ENCODE assay signal across 22 cellular contexts in the genomic region with DNA sequence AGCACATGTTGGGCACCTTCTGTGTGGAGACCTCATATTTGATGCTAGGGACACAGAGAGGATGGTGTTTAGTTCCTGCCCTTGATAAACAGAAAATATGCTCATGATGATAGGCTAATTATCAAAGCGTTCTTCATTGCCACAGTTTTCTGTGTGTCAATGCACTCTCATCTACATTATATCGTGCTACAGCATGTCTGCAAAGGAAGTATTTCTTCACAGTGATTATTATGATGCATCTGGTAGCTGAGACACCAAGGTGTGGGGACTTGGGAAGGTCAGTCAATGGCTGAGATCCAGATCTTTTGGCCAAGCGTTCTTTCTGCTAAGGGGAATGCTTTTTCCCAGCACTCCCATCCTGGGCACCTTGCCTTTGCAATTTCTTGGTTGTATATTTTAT.
A peak's percentile ranks its signal among the peaks of the same experiment; 100 is the strongest.
DNase-seq lines count a peak whose midpoint lies in the region; ATAC-seq, FAIRE-seq and TF ChIP-seq lines count a peak whose summit lies in the region.
"Had no signal": no experiment of that assay in that cellular context is flagged by ENCODE, and none has a peak within 500 bp of the region (broad histone marks: within the 10 kb centered on the region; RNA-seq: fewer than 3 reads in every experiment).

No MANE protein-coding gene starts in this region.

- ATAC-seq in RWPE2 (ENCODE audit: low read depth) (peak; percentile 54; the same call in 2 of the 3 replicates), HG02678 (IDR thresholded peaks at IDR 0.05; ENCODE audit: unreplicated experiment) (no peak)
- ATAC-seq: CD8-positive, alpha-beta T cell had no signal

- TF ChIP-seq CTCF in D721Med (IDR thresholded peaks at IDR 0.05; ENCODE audit: insufficient read depth, missing control alignments) (no peak), RWPE2 (IDR thresholded peaks at IDR 0.05; ENCODE audit: poor library complexity, severe bottlenecking) (no peak), bronchial epithelial cell (IDR thresholded peaks at IDR 0.05; ENCODE audit: insufficient read depth, low read length, severe bottlenecking) (no peak)

- H3K36me3 Mint-ChIP-seq in CD8-positive, alpha-beta memory T cell, result no peaks in the 10 kb centered on the region
- H3K36me3 Mint-ChIP-seq: CD8-positive, alpha-beta T cell had no signal

- H3K27ac ChIP-seq in RWPE2 (ENCODE audit: poor library complexity, severe bottlenecking), result no peak overlapping the region
- H3K27ac ChIP-seq in CD8-positive, alpha-beta memory T cell (ENCODE audit: low read depth, low read length), result no peak overlapping the region
- H3K27ac ChIP-seq: BLaER1 had no signal

- H3K36me3 ChIP-seq in RWPE2 (ENCODE audit: low read depth) (no peaks in the 10 kb centered on the region), bronchial epithelial cell (ENCODE audit: control insufficient read depth, insufficient read depth, low read length) (no peaks in the 10 kb centered on the region)
- no peaks in the 10 kb centered on the region for H3K36me3 ChIP-seq in CD8-positive, alpha-beta memory T cell (ENCODE audit: insufficient read depth, low read length)
- H3K36me3 ChIP-seq: BE2C, BLaER1 had no signal

- H3K4me1 Mint-ChIP-seq in CD8-positive, alpha-beta memory T cell, result no peaks in the 10 kb centered on the region

- no peak overlapping the region for H3K4me3 ChIP-seq in RWPE2 (ENCODE audit: severe bottlenecking)
- H3K4me3 ChIP-seq in bronchial epithelial cell (ENCODE audit: low read depth, low read length), result no peak overlapping the region
- H3K4me3 ChIP-seq in CD8-positive, alpha-beta memory T cell (ENCODE audit: low read length), result no peak overlapping the region
- H3K4me3 ChIP-seq: BLaER1 had no signal

- peaks cover 2% of the 10 kb centered on the region for H3K4me1 ChIP-seq in RWPE2 (ENCODE audit: insufficient read depth, poor library complexity, severe bottlenecking)
- H3K4me1 ChIP-seq in CD8-positive, alpha-beta memory T cell (ENCODE audit: insufficient read depth, low read length), result no peaks in the 10 kb centered on the region
- H3K4me1 ChIP-seq: BE2C, BLaER1 had no signal

- DNase-seq in D721Med (ENCODE audit: insufficient read length, low spot score), result no peak
- peak; percentile 8 for DNase-seq in HPDE6-E6E7 (ENCODE audit: extremely low spot score)
- no peak for DNase-seq in RWPE2 (ENCODE audit: low spot score)
- peak; percentile 83 for DNase-seq in bronchial epithelial cell (ENCODE audit: low read depth)
- no peak for DNase-seq in CD8-positive, alpha-beta memory T cell
- no peak for DNase-seq in H4 (ENCODE audit: low spot score)
- DNase-seq in OCI-M1 (lab: John Stamatoyannopoulos, UW), result no peak
- DNase-seq: 8988T; ACHN; BE2C; C1 segment of cervical spinal cord; CD4-positive, alpha-beta T cell; CD8-positive, alpha-beta T cell; COR-L47; DMS79 treated with DMSO at 0.1 percent for 48 hours; GF-D8 had no signal

- H3K27me3 Mint-ChIP-seq in CD8-positive, alpha-beta memory T cell, result peaks cover 0 to 5% of the 10 kb centered on the region in 2 donors
- H3K27me3 Mint-ChIP-seq: CD4-positive, alpha-beta T cell had no signal

- H3K4me3 Mint-ChIP-seq in CD8-positive, alpha-beta memory T cell, result no peak overlapping the region
- H3K4me3 Mint-ChIP-seq: CD4-positive, alpha-beta T cell; CD8-positive, alpha-beta T cell had no signal

- H3K27me3 ChIP-seq in RWPE2 (ENCODE audit: insufficient read depth, poor library complexity, severe bottlenecking), result no peaks in the 10 kb centered on the region
- H3K27me3 ChIP-seq in bronchial epithelial cell (ENCODE audit: control insufficient read depth, insufficient read depth, low read length), result no peaks in the 10 kb centered on the region
- H3K27me3 ChIP-seq in CD8-positive, alpha-beta memory T cell (ENCODE audit: insufficient read depth, low read length, poor library complexity, severe bottlenecking), result no peaks in the 10 kb centered on the region
- H3K27me3 ChIP-seq: BE2C, BLaER1 had no signal

- H3K27ac Mint-ChIP-seq in CD8-positive, alpha-beta memory T cell, result no peak overlapping the region
- H3K27ac Mint-ChIP-seq: CD4-positive, alpha-beta T cell; CD8-positive, alpha-beta T cell had no signal

- POLR2A ChIA-PET in CD8-positive, alpha-beta memory T cell (lab: Charles Lee), result no interaction called here

- CTCF ChIA-PET in CD8-positive, alpha-beta memory T cell (lab: Charles Lee), result no interaction called here

- FAIRE-seq in D721Med (lab: Jason Lieb, UNC) (peak; percentile 82), bronchial epithelial cell (lab: Jason Lieb, UNC) (peak; percentile 92)
- FAIRE-seq: A204.1, G401.6, GM12891, GM19239 had no signal

- H3K9me3 Mint-ChIP-seq in CD8-positive, alpha-beta memory T cell, result peaks cover 0 to 3% (median 0%) of the 10 kb centered on the region in 5 donors
- H3K9me3 Mint-ChIP-seq: CD4-positive, alpha-beta T cell had no signal

- H3K9me3 ChIP-seq in RWPE2 (ENCODE audit: severe bottlenecking), result no peaks in the 10 kb centered on the region
- H3K9me3 ChIP-seq in CD8-positive, alpha-beta memory T cell (ENCODE audit: low read length), result no peaks in the 10 kb centered on the region
- H3K9me3 ChIP-seq: BE2C, BLaER1 had no signal

Comparison
In these comparisons a context has a peak if more than half of its experiments do, and no peak if none do; other contexts are left out.
1. DNase-seq: peak in HPDE6-E6E7 (single experiment) and bronchial epithelial cell (single experiment); none in D721Med (single experiment), RWPE2 (single experiment), CD8-positive, alpha-beta memory T cell (0 of 5), H4 (single experiment) and OCI-M1 (single experiment).